In genomic region chr5:179834120-179834519, GRCh38 we compare ENCODE assay signal across 1 cellular context.
TF ChIP-seq lines count a peak whose summit lies in the region.

No MANE protein-coding gene starts in this region.

TF ChIP-seq in HepG2, 621 proteins besides CTCF, POLR2A, EP300 and RAD21:
- TF ChIP-seq AGO2 (optimal IDR thresholded peaks at IDR 0.05; ENCODE audit: low read depth, low read length): peak; percentile 83
- TF ChIP-seq NFAT5 (CRISPR knock-in tag; IDR thresholded peaks at IDR 0.05): no peak
- peak; percentile 47; the same call in 1 of the 2 replicates for TF ChIP-seq RBFOX2 (IDR thresholded peaks at IDR 0.05; ENCODE audit: low read depth, low read length)
- peak; percentile 56 for TF ChIP-seq HNRNPK (IDR thresholded peaks at IDR 0.05; ENCODE audit: low read depth, low read length, poor library complexity, severe bottlenecking)
